28 cellular contexts compared by ENCODE assay signal in the genomic region with DNA sequence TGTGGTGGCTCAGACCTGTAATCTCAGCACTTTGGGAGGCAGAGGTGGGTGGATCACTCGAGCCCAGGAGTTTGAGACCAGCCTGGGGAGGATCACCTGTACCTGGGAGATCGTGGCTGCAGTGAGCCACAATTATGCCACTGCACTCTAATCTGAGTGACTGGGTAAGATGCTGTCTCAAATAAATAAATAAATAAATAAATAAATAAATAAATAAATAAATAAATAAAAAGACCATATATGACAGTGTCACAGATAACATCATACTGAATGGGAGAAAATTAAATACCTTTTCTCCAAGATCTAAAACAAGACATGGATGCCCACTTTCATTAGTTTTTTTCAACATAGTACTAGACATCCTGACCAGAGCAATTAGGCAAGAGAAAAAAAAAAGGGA.
"Had no signal": no experiment of that assay in that cellular context is flagged by ENCODE, and none has a peak within 500 bp of the region (broad histone marks: within the 10 kb centered on the region; RNA-seq: fewer than 3 reads in every experiment).

No MANE protein-coding gene starts in this region.

- H3K9me3 ChIP-seq: colonic mucosa, esophagus muscularis mucosa, esophagus squamous epithelium, gastrocnemius medialis, gastroesophageal sphincter had no signal

- FAIRE-seq: endometrium, endothelial cell of umbilical vein, frontal cortex had no signal

- H3K27ac Mint-ChIP-seq: dendritic cell treated with granulocyte-macrophage colony-stimulating factor and Interleukin-4, amounts not matched to agents 40 ng/mL and 50 ng/mL, for 4 days; effector memory CD8-positive, alpha-beta T cell; endodermal cell had no signal

- H3K27ac ChIP-seq: colonic mucosa, coronary artery, dorsolateral prefrontal cortex, epithelial cell of prostate, esophagus muscularis mucosa, esophagus squamous epithelium, foreskin keratinocyte, gastrocnemius medialis, gastroesophageal sphincter, heart left ventricle, heart right ventricle had no signal

- H3K4me1 ChIP-seq: colonic mucosa, esophagus muscularis mucosa, esophagus squamous epithelium, foreskin keratinocyte, gastrocnemius medialis, gastroesophageal sphincter, heart left ventricle, heart right ventricle had no signal

- ATAC-seq: effector memory CD8-positive, alpha-beta T cell; esophagus mucosa; foreskin keratinocyte; gastrocnemius medialis; gastroesophageal sphincter; heart left ventricle; heart right ventricle had no signal

- H3K36me3 ChIP-seq: colonic mucosa, esophagus muscularis mucosa, esophagus squamous epithelium, gastrocnemius medialis, gastroesophageal sphincter, heart left ventricle, heart right ventricle had no signal

- H3K4me3 ChIP-seq: colonic mucosa, coronary artery, dorsolateral prefrontal cortex, esophagus muscularis mucosa, esophagus squamous epithelium, gastrocnemius medialis, gastroesophageal sphincter, heart left ventricle, heart right ventricle had no signal

- H3K4me3 Mint-ChIP-seq: dendritic cell treated with granulocyte-macrophage colony-stimulating factor and Interleukin-4, amounts not matched to agents 40 ng/mL and 50 ng/mL, for 4 days; effector memory CD8-positive, alpha-beta T cell; endodermal cell had no signal

- H3K27me3 ChIP-seq: colonic mucosa, esophagus muscularis mucosa, esophagus squamous epithelium, foreskin keratinocyte, gastrocnemius medialis, gastroesophageal sphincter, heart left ventricle, heart right ventricle had no signal

- H3K27me3 Mint-ChIP-seq: dendritic cell treated with granulocyte-macrophage colony-stimulating factor and Interleukin-4, amounts not matched to agents 40 ng/mL and 50 ng/mL, for 4 days; effector memory CD8-positive, alpha-beta T cell had no signal

- DNase-seq: colonic mucosa; cortex of kidney; dermis blood vessel endothelial cell; dorsolateral prefrontal cortex; effector CD4-positive, alpha-beta T cell; effector CD8-positive, alpha-beta T cell; effector memory CD4-positive, alpha-beta T cell; effector memory CD8-positive, alpha-beta T cell; endodermal cell; erythroblast; esophagus squamous epithelium; foreskin fibroblast; foreskin keratinocyte; foreskin melanocyte; gastrocnemius medialis; glutamatergic neuron; head of caudate nucleus; heart left ventricle; heart right ventricle had no signal

- H3K4me1 Mint-ChIP-seq: endodermal cell had no signal
